ENCODE assay signal across 21 cellular contexts in the genomic region with DNA sequence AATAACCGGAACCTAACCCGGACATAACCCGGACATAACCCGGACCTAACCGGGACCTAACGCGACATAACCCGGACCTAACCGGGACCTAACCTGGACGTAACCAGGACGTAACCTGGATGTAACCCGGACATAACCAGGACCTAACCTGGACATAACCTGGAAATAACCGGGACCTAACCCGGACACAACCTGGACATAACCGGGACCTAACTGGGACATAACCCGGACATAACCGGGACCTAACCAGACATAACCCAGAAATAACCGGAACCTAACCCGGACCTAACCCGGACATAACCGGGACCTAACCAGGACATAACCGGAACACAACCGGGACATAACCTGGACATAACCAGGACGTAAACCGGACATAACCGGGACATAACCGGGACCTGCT. TPM values are rescaled to one million over a fixed set of nuclear protein-coding genes. Genes with fewer than 3 reads are reported as not detected.
DNase-seq lines count a peak whose midpoint lies in the region; ATAC-seq, FAIRE-seq and TF ChIP-seq lines count a peak whose summit lies in the region.
"Had no signal": no experiment of that assay in that cellular context is flagged by ENCODE, and none has a peak within 500 bp of the region (broad histone marks: within the 10 kb centered on the region; RNA-seq: fewer than 3 reads in every experiment).

No MANE protein-coding gene starts in this region.

- peak; percentile 9 for DNase-seq in left cardiac atrium
- no peak for DNase-seq in cardiac septum (ENCODE audit: low spot score)
- DNase-seq in K562 (ENCODE audit: extremely low read depth in 1 of 4, low spot score in 3 of 4), result no peak
- no peak for DNase-seq in D341Med (ENCODE audit: low spot score)
- no peak for DNase-seq in epidermal melanocyte (ENCODE audit: insufficient read length, low spot score)
- DNase-seq: 8988T; ACHN; BE2C; C1 segment of cervical spinal cord; CD4-positive, CD25-positive, alpha-beta regulatory T cell; CD8-positive, alpha-beta memory T cell; COR-L47; DMS79 treated with DMSO at 0.1 percent for 48 hours; GF-D8 had no signal

- no peak overlapping the region for H3K9ac ChIP-seq in BLaER1
- H3K9ac ChIP-seq in BLaER1 treated with 17β-estradiol and CSF1 and Interleukin-3, amounts not matched to agents 10 nM and 100 nM, result no peak overlapping the region
- no peak overlapping the region for H3K9ac ChIP-seq in K562 (ENCODE audit: insufficient read depth in 1 of 2, low read depth in 2 of 2, low read length in 2 of 2)

- no peak for ATAC-seq in left cardiac atrium
- ATAC-seq in K562, result no peak
- ATAC-seq in GM19397 (IDR thresholded peaks at IDR 0.05; ENCODE audit: unreplicated experiment), result no peak

- H3K36me3 ChIP-seq in BLaER1, result no peaks in the 10 kb centered on the region
- no peaks in the 10 kb centered on the region for H3K36me3 ChIP-seq in BLaER1 treated with 17β-estradiol and CSF1 and Interleukin-3, amounts not matched to agents 10 nM and 100 nM
- H3K36me3 ChIP-seq in K562 (ENCODE audit: control insufficient read depth, insufficient read depth, low read length), result no peaks in the 10 kb centered on the region
- H3K36me3 ChIP-seq: BE2C had no signal

- no TSS peak for BruUV-seq in K562 (replicated peaks; lab: Mats Ljungman, UMichigan)

- H3K27me3 ChIP-seq in BLaER1 (no peaks in the 10 kb centered on the region), K562 (ENCODE audit: control insufficient read depth in 2 of 2, insufficient read depth in 2 of 2, low read length in 2 of 2) (peaks cover 60 to 75% of the 10 kb centered on the region in 2 experiments)
- peaks cover 0 to 27% (median 0%) of the 10 kb centered on the region in 11 experiments; a peak in 9 of 22 replicates for H3K27me3 ChIP-seq in BLaER1 treated with 17β-estradiol and CSF1 and Interleukin-3, amounts not matched to agents 10 nM and 100 nM

- no peak overlapping the region for H2AFZ ChIP-seq in K562 (ENCODE audit: low read depth, low read length)

- H3K4me1 ChIP-seq in BLaER1 (peaks cover 100% of the 10 kb centered on the region), K562 (replicated peaks in 1 of 2; ENCODE audit: control insufficient read depth in 2 of 2, insufficient read depth in 2 of 2, low read length in 2 of 2) (peaks cover 2 to 58% of the 10 kb centered on the region in 2 experiments; a peak in 4 of 5 replicates)
- H3K4me1 ChIP-seq in BLaER1 treated with 17β-estradiol and CSF1 and Interleukin-3, amounts not matched to agents 10 nM and 100 nM, result peaks cover 66 to 99% (median 96%) of the 10 kb centered on the region in 10 experiments
- H3K4me1 ChIP-seq: BE2C had no signal

- no peak for TF ChIP-seq POLR2A in K562 (conservative IDR thresholded peaks at IDR 0.05)

- H3K4me2 ChIP-seq in BLaER1 (peak overlapping the region; percentile 94), K562 (ENCODE audit: insufficient read depth, low read length) (no peak overlapping the region)
- peak overlapping the region in 9 of 11 experiments; percentile 76 to 99 (median 90); a peak in 17 of 22 replicates for H3K4me2 ChIP-seq in BLaER1 treated with 17β-estradiol and CSF1 and Interleukin-3, amounts not matched to agents 10 nM and 100 nM

- TF ChIP-seq RAD21 in K562 (CRISPR knock-in tag; conservative IDR thresholded peaks at IDR 0.05 in 1 of 2, IDR thresholded peaks at IDR 0.05 in 1 of 2), result no peak

- no peaks in the 10 kb centered on the region for H3K9me1 ChIP-seq in K562 (ENCODE audit: control insufficient read depth, insufficient read depth, low read length)

- in situ Hi-C loops in K562 (cut with MboI), result no loop called here

- POLR2A ChIA-PET in K562 (lab: Yijun Ruan, JAX), result no interaction called here

- H3K79me2 ChIP-seq in K562 (ENCODE audit: control insufficient read depth, insufficient read depth, low read length), result no peaks in the 10 kb centered on the region

- H3K4me3 ChIP-seq in BLaER1 (no peak overlapping the region), K562 (no peak overlapping the region)
- H3K4me3 ChIP-seq in BLaER1 treated with 17β-estradiol and CSF1 and Interleukin-3, amounts not matched to agents 10 nM and 100 nM, result no peak overlapping the region

- CTCF ChIA-PET in K562 (lab: Yijun Ruan, JAX; ENCODE audit: low intra/inter-chr PET ratio), result no interaction called here

- FAIRE-seq in K562 (lab: Jason Lieb, UNC), result peak; percentile 49
- FAIRE-seq: A204.1, D721Med, G401.6, GM19239 had no signal

- H3K27ac ChIP-seq in BLaER1 (no peak overlapping the region), K562 (ENCODE audit: extremely low read depth, low read depth, low read length) (no peak overlapping the region)
- H3K27ac ChIP-seq in BLaER1 treated with 17β-estradiol and CSF1 and Interleukin-3, amounts not matched to agents 10 nM and 100 nM, result no peak overlapping the region

- WGBS in K562 (ENCODE audit: insufficient coverage, low coverage, missing lambda C conversion rate), result 36% methylated on average over 19 of the region's 27 CpGs

- intact Hi-C loops in left cardiac atrium (cut with DNase I), result no loop called here
- intact Hi-C loops in cardiac septum (cut with DNase I), result no loop called here
- intact Hi-C loops in K562 (cut with micrococcal nuclease), result no loop called here

- no peak for TF ChIP-seq EP300 in K562 (IDR thresholded peaks at IDR 0.05; ENCODE audit: low read length)

- no peak for TF ChIP-seq CTCF in K562 (IDR thresholded peaks at IDR 0.05 in 2 of 3, conservative IDR thresholded peaks at IDR 0.05 in 1 of 3; ENCODE audit: insufficient read depth in 2 of 3, low read depth in 1 of 3, low read length in 3 of 3)

- H4K20me1 ChIP-seq in BLaER1 (no peaks in the 10 kb centered on the region), K562 (replicated peaks; ENCODE audit: control insufficient read depth, insufficient read depth, low read length) (peaks cover 20% of the 10 kb centered on the region; the same call in 1 of the 2 replicates)
- peaks cover 0 to 4% (median 0%) of the 10 kb centered on the region in 11 experiments; a peak in 1 of 22 replicates for H4K20me1 ChIP-seq in BLaER1 treated with 17β-estradiol and CSF1 and Interleukin-3, amounts not matched to agents 10 nM and 100 nM

- H3K9me3 ChIP-seq in BLaER1 (no peaks in the 10 kb centered on the region), K562 (replicated peaks; ENCODE audit: control insufficient read depth, insufficient read depth, low read depth, low read length) (peaks cover 3% of the 10 kb centered on the region; the same call in 1 of the 2 replicates)
- H3K9me3 ChIP-seq in BLaER1 treated with 17β-estradiol and CSF1 and Interleukin-3, amounts not matched to agents 10 nM and 100 nM (replicated peaks in 1 of 11), result peaks cover 0 to 5% (median 0%) of the 10 kb centered on the region in 11 experiments; a peak in 1 of 22 replicates
- H3K9me3 ChIP-seq: BE2C had no signal

TF ChIP-seq in K562, 482 proteins besides CTCF, POLR2A, EP300 and RAD21:
- 0 out of 4 replicates have a peak, but pooled peaks of 1 of the 2 experiments have one; percentile 35 for TF ChIP-seq ETV6 (IDR thresholded peaks at IDR 0.05; ENCODE audit: borderline replicate concordance in 1 of 2, low read depth in 2 of 2, low read length in 1 of 2)
- no peak for TF ChIP-seq ETV6 (CRISPR knock-in tag; IDR thresholded peaks at IDR 0.05; ENCODE audit: borderline replicate concordance)
- TF ChIP-seq, protein P1, sequence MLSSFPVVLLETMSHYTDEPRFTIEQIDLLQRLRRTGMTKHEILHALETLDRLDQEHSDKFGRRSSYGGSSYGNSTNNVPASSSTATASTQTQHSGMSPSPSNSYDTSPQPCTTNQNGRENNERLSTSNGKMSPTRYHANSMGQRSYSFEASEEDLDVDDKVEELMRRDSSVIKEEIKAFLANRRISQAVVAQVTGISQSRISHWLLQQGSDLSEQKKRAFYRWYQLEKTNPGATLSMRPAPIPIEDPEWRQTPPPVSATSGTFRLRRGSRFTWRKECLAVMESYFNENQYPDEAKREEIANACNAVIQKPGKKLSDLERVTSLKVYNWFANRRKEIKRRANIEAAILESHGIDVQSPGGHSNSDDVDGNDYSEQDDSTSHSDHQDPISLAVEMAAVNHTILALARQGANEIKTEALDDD (IDR thresholded peaks at IDR 0.05), result peak; percentile 98
- TF ChIP-seq, protein P2, sequence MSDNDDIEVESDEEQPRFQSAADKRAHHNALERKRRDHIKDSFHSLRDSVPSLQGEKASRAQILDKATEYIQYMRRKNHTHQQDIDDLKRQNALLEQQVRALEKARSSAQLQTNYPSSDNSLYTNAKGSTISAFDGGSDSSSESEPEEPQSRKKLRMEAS (CRISPR knock-in tag; IDR thresholded peaks at IDR 0.05), result 0 out of 2 replicates have a peak, but pooled peaks have one; percentile 15
- TF ChIP-seq ZNF253 (CRISPR knock-in tag; conservative IDR thresholded peaks at IDR 0.05), result no peak

RNA-seq across cellular contexts. Expression of a gene that starts 6.7 kb away (rescaled TPM):
- 10 to 100 TPM; 46.7 to 49.4 TPM for total RNA-seq in left cardiac atrium
- total RNA-seq in cardiac septum, result 60.4 TPM
- total RNA-seq in K562 (2011; cell fraction: chromatin; rRNA removed; ENCODE audit: low replicate concordance), result 25.5 and 41.9 TPM in 2 replicates
- 25.0 and 40.7 TPM in 2 replicates for total RNA-seq in K562 (2011; cell fraction: nucleolus; rRNA removed)
- 23.3 and 28.3 TPM in 2 replicates for total RNA-seq in K562 (2011; cell fraction: nucleoplasm; rRNA removed)
- total RNA-seq in K562 (2014; rRNA removed), result 21.7 and 24.6 TPM in 2 replicates
- total RNA-seq in K562 (2014; rRNA removed; fragmentation: Illumina TruSeq; extraction: Trizol), result 1.1 and 1.3 TPM in 2 replicates
- 7.3 and 12.9 TPM in 2 replicates for total RNA-seq in K562 (2015; rRNA removed; fragmentation: Illumina TruSeq; extraction: Trizol)
- 112 and 129 TPM in 2 replicates for total RNA-seq in K562 (2021)
- 1.9 and 4.3 TPM in 2 replicates for polyA plus RNA-seq in K562 (2011; rRNA removed)
- 3.7 and 13.3 TPM in 2 replicates for polyA plus RNA-seq in K562 (2011; cell fraction: cytosol; rRNA removed)
- 16.7 and 51.7 TPM in 2 replicates for polyA plus RNA-seq in K562 (2011; cell fraction: nucleus; rRNA removed)
- polyA plus RNA-seq in K562 (2012), result 41.9 and 54.8 TPM in 2 replicates
- polyA plus RNA-seq in K562 (2014; fragmentation: Illumina TruSeq; extraction: Trizol), result 29.3 and 35.8 TPM in 2 replicates
- under 1 TPM; 0.24 to 0.29 TPM for polyA plus RNA-seq in K562 (2014; fragmentation: Nextera tagmentation; extraction: Ambion mirVana)
- polyA plus RNA-seq in K562 (2014; rRNA removed), result 27.4 and 32.3 TPM in 2 replicates
- 0.81 and 1.8 TPM in 2 replicates for polyA minus RNA-seq in K562 (2011; rRNA and poly(A)+ RNA removed)
- polyA minus RNA-seq in K562 (2011; cell fraction: cytosol; rRNA and poly(A)+ RNA removed), result 21.0 and 29.9 TPM in 2 replicates
- 9.0 and 9.3 TPM in 2 replicates for polyA minus RNA-seq in K562 (2011; cell fraction: nucleus; rRNA and poly(A)+ RNA removed)
